1 cellular context compared by ENCODE assay signal in genomic region chr16:88706288-88706964, GRCh38.
TF ChIP-seq lines count a peak whose summit lies in the region.

Gene CTU2, plus strand, starts transcription at chr16:88706503. Its CDS starts 28 bp downstream, at chr16:88706531.
Gene RNF166, minus strand, starts transcription at chr16:88706408. Its CDS starts 83 bp downstream, at chr16:88706325.

TF ChIP-seq in HEK293, 187 proteins besides CTCF, POLR2A, EP300 and RAD21 (continued from another document):
- no peak for TF ChIP-seq SCRT1 (tag by site-specific recombination; IDR thresholded peaks at IDR 0.05; ENCODE audit: borderline replicate concordance)
- TF ChIP-seq ZNF692 (tag by site-specific recombination; IDR thresholded peaks at IDR 0.05), result peak; percentile 67
- no peak for TF ChIP-seq ZNF138 (tag by site-specific recombination; IDR thresholded peaks at IDR 0.05; ENCODE audit: borderline replicate concordance)
- TF ChIP-seq KLF8 (tag by site-specific recombination; IDR thresholded peaks at IDR 0.05), result peak; percentile 38; the same call in 1 of the 2 replicates
- TF ChIP-seq, protein P1, sequence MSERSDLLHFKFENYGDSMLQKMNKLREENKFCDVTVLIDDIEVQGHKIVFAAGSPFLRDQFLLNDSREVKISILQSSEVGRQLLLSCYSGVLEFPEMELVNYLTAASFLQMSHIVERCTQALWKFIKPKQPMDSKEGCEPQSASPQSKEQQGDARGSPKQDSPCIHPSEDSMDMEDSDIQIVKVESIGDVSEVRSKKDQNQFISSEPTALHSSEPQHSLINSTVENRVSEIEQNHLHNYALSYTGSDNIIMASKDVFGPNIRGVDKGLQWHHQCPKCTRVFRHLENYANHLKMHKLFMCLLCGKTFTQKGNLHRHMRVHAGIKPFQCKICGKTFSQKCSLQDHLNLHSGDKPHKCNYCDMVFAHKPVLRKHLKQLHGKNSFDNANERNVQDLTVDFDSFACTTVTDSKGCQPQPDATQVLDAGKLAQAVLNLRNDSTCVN (tag by site-specific recombination; optimal IDR thresholded peaks at IDR 0.05), result peak; percentile 72
- TF ChIP-seq ZNF544 (tag by site-specific recombination; IDR thresholded peaks at IDR 0.05), result no peak
- no peak for TF ChIP-seq KLF7 (tag by site-specific recombination; IDR thresholded peaks at IDR 0.05; ENCODE audit: borderline replicate concordance)
- TF ChIP-seq ZNF175 (tag by site-specific recombination; IDR thresholded peaks at IDR 0.05), result no peak
- no peak for TF ChIP-seq ZNF23 (tag by site-specific recombination; IDR thresholded peaks at IDR 0.05; ENCODE audit: borderline replicate concordance)
- no peak for TF ChIP-seq ZFP41 (tag by site-specific recombination; IDR thresholded peaks at IDR 0.05; ENCODE audit: borderline replicate concordance)
- peak; percentile 65; the same call in 1 of the 2 replicates for TF ChIP-seq KLF10 (tag by site-specific recombination; IDR thresholded peaks at IDR 0.05)
- no peak for TF ChIP-seq ZNF221 (tag by site-specific recombination; IDR thresholded peaks at IDR 0.05; ENCODE audit: borderline replicate concordance)
- no peak for TF ChIP-seq ZNF555 (tag by site-specific recombination; conservative IDR thresholded peaks at IDR 0.05)
- peak; percentile 88 for TF ChIP-seq ZNF660 (tag by site-specific recombination; IDR thresholded peaks at IDR 0.05)
- no peak for TF ChIP-seq BCL11A (tag by site-specific recombination; IDR thresholded peaks at IDR 0.05; ENCODE audit: low read depth)
- TF ChIP-seq FEZF1 (tag by site-specific recombination; IDR thresholded peaks at IDR 0.05), result no peak
- TF ChIP-seq ZNF10 (tag by site-specific recombination; IDR thresholded peaks at IDR 0.05), result 0 out of 2 replicates have a peak, but pooled peaks have one; percentile 24
- TF ChIP-seq ZNF768 (tag by site-specific recombination; IDR thresholded peaks at IDR 0.05), result no peak
- 0 out of 2 replicates have a peak, but pooled peaks have one; percentile 48 for TF ChIP-seq ZNF174 (tag by site-specific recombination; IDR thresholded peaks at IDR 0.05)
- no peak for TF ChIP-seq HOXA7 (CRISPR knock-in tag; IDR thresholded peaks at IDR 0.05; ENCODE audit: borderline replicate concordance)
- peak; percentile 72 for TF ChIP-seq ZNF335 (tag by site-specific recombination; conservative IDR thresholded peaks at IDR 0.05)
- TF ChIP-seq ZBTB21 (tag by site-specific recombination; IDR thresholded peaks at IDR 0.05), result peak; percentile 57; the same call in 1 of the 2 replicates
- TF ChIP-seq KLF9 (tag by site-specific recombination; IDR thresholded peaks at IDR 0.05; ENCODE audit: low read depth), result peak; percentile 59; the same call in 1 of the 2 replicates
- TF ChIP-seq ZNF473 (tag by site-specific recombination; IDR thresholded peaks at IDR 0.05), result no peak
- TF ChIP-seq ZNF580 (tag by site-specific recombination; IDR thresholded peaks at IDR 0.05), result no peak
- TF ChIP-seq ZNF777 (tag by site-specific recombination; IDR thresholded peaks at IDR 0.05; ENCODE audit: borderline replicate concordance), result no peak
- TF ChIP-seq SCRT2 (tag by site-specific recombination; IDR thresholded peaks at IDR 0.05), result no peak
- no peak for TF ChIP-seq ZBTB17 (tag by site-specific recombination; IDR thresholded peaks at IDR 0.05)
- peak; percentile 87 for TF ChIP-seq ZNF629 (tag by site-specific recombination; IDR thresholded peaks at IDR 0.05)
- TF ChIP-seq OSR2 (tag by site-specific recombination; IDR thresholded peaks at IDR 0.05), result peak; percentile 29; the same call in 1 of the 2 replicates
- TF ChIP-seq YY1 (tag by site-specific recombination; IDR thresholded peaks at IDR 0.05), result peak; percentile 32; the same call in 1 of the 2 replicates
- 0 out of 2 replicates have a peak, but pooled peaks have one; percentile 18 for TF ChIP-seq ZFP69B (tag by site-specific recombination; IDR thresholded peaks at IDR 0.05)
- TF ChIP-seq ZNF529 (tag by site-specific recombination; IDR thresholded peaks at IDR 0.05; ENCODE audit: insufficient replicate concordance), result no peak
- TF ChIP-seq, protein P2, sequence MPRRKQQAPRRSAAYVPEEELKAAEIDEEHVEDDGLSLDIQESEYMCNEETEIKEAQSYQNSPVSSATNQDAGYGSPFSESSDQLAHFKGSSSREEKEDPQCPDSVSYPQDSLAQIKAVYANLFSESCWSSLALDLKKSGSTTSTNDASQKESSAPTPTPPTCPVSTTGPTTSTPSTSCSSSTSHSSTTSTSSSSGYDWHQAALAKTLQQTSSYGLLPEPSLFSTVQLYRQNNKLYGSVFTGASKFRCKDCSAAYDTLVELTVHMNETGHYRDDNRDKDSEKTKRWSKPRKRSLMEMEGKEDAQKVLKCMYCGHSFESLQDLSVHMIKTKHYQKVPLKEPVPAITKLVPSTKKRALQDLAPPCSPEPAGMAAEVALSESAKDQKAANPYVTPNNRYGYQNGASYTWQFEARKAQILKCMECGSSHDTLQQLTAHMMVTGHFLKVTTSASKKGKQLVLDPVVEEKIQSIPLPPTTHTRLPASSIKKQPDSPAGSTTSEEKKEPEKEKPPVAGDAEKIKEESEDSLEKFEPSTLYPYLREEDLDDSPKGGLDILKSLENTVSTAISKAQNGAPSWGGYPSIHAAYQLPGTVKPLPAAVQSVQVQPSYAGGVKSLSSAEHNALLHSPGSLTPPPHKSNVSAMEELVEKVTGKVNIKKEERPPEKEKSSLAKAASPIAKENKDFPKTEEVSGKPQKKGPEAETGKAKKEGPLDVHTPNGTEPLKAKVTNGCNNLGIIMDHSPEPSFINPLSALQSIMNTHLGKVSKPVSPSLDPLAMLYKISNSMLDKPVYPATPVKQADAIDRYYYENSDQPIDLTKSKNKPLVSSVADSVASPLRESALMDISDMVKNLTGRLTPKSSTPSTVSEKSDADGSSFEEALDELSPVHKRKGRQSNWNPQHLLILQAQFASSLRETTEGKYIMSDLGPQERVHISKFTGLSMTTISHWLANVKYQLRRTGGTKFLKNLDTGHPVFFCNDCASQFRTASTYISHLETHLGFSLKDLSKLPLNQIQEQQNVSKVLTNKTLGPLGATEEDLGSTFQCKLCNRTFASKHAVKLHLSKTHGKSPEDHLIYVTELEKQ (tag by site-specific recombination; IDR thresholded peaks at IDR 0.05; ENCODE audit: borderline replicate concordance), result no peak
